ENCODE assay signal across 27 cellular contexts in the genomic region with DNA sequence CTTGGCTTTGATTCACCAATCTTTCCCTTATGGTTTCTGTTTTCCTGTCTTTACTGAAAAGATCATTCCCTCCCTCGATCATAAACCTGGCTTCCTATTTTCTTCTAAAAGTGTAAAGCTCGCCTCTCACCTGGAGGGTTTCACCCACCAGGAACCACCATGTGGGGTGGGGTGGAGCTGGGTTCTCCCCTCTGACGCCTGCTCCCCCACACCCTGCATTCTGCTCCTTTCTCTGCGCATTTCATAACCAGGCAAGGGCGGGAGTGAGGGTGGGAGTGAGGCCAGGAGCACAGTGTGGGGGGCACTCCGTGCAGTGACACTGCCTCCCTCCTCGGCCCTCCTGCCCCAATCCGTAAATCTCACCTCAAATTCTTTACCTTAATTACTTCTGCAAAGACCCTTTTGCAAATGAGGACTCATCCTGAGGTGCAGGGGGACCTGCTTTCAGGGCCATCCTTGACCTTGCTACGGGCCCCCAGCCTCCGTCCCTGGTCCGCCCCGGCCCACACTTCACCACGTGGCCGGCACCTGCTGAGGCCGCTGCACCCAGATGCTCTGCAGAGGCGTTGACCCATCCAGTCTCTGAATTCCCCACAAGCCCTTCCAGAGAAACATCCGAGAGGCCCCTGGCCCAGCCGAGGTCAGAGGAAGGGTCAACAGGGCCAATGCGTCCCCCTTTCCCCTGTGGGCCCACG. TPM values are rescaled to one million over a fixed set of nuclear protein-coding genes. Genes with fewer than 3 reads are reported as not detected.
"Had no signal": no experiment of that assay in that cellular context is flagged by ENCODE, and none has a peak within 500 bp of the region (broad histone marks: within the 10 kb centered on the region; RNA-seq: fewer than 3 reads in every experiment).

No MANE protein-coding gene starts in this region.

- H3K4me3 Mint-ChIP-seq: mesothelial cell of epicardium; naive B cell; natural killer cell treated with Interleukin-12 subunit alpha and Interleukin-12 subunit beta and Interleukin-15 and Interleukin-18, amount 100 ng/mL, for 72 hours; stimulated activated naive B cell treated with anti-CD40 and anti-IgM and Interleukin-4, amounts not matched to agents 10 μg/mL and 1 μg/mL and 100 μg/mL, for 72 hours had no signal

- H3K9me3 Mint-ChIP-seq: mesothelial cell of epicardium; natural killer cell treated with Interleukin-12 subunit alpha and Interleukin-12 subunit beta and Interleukin-15 and Interleukin-18, amount 100 ng/mL, for 72 hours had no signal

- H3K4me3 ChIP-seq: coronary artery, esophagus squamous epithelium, lung, mucosa of descending colon, ovary, right lobe of liver, stomach, thyroid gland, vagina had no signal

- H3K27ac ChIP-seq: coronary artery, esophagus squamous epithelium, ovary, right lobe of liver, stomach, thyroid gland, vagina had no signal

- H3K27me3 ChIP-seq: esophagus squamous epithelium, ovary, right lobe of liver, thyroid gland, vagina had no signal

- H3K27ac Mint-ChIP-seq: mesothelial cell of epicardium; natural killer cell treated with Interleukin-12 subunit alpha and Interleukin-12 subunit beta and Interleukin-15 and Interleukin-18, amount 100 ng/mL, for 72 hours; stimulated activated naive B cell treated with anti-CD40 and anti-IgM and Interleukin-4, amounts not matched to agents 10 μg/mL and 1 μg/mL and 100 μg/mL, for 72 hours had no signal

- H3K4me1 ChIP-seq: esophagus squamous epithelium, right lobe of liver, stomach, thyroid gland, vagina had no signal

- H3K4me1 Mint-ChIP-seq: mesothelial cell of epicardium; naive B cell; stimulated activated naive B cell treated with anti-CD40 and anti-IgM and Interleukin-4, amounts not matched to agents 10 μg/mL and 1 μg/mL and 100 μg/mL, for 72 hours had no signal

- H3K27me3 Mint-ChIP-seq: natural killer cell treated with Interleukin-12 subunit alpha and Interleukin-12 subunit beta and Interleukin-15 and Interleukin-18, amount 100 ng/mL, for 72 hours; stimulated activated naive B cell treated with anti-CD40 and anti-IgM and Interleukin-4, amounts not matched to agents 10 μg/mL and 1 μg/mL and 100 μg/mL, for 72 hours had no signal

- ATAC-seq: mucosa of descending colon; natural killer cell treated with Interleukin-12 subunit alpha and Interleukin-12 subunit beta and Interleukin-15 and Interleukin-18, amount 100 ng/mL, for 72 hours; right lobe of liver; stimulated activated naive B cell treated with anti-CD40 and anti-IgM and Interleukin-4, amounts not matched to agents 10 μg/mL and 1 μg/mL and 100 μg/mL, for 72 hours had no signal

- H3K9me3 ChIP-seq: ovary, right lobe of liver, thyroid gland had no signal

- DNase-seq: dermis blood vessel endothelial cell; effector memory CD4-positive, alpha-beta T cell; erythroblast; esophagus squamous epithelium; foreskin melanocyte; glutamatergic neuron; mesenchymal stem cell; mucosa of descending colon; naive B cell; occipital lobe; ovary; posterior cingulate gyrus; right lobe of liver; small intestine; stimulated activated CD4-positive, alpha-beta T cell treated with anti-CD3 and anti-CD28 coated beads, Interleukin-15, amount 100 ng/mL, for 24 hours; stimulated activated CD4-positive, alpha-beta T cell treated with anti-CD3 and anti-CD28 coated beads, Interleukin-2, amount 100 ng/mL, for 48 hours; stimulated activated naive B cell treated with anti-CD40 and anti-IgM and Interleukin-4, amounts not matched to agents 10 μg/mL and 1 μg/mL and 100 μg/mL, for 72 hours; stomach; thyroid gland; trophoblast cell had no signal

- H3K36me3 ChIP-seq: esophagus squamous epithelium, ovary, right lobe of liver, stomach, thyroid gland, vagina had no signal

RNA-seq across cellular contexts. Expression of a gene that starts 59.3 kb away (rescaled TPM):
- polyA plus RNA-seq: endothelial cell of umbilical vein, keratinocyte had no signal
